ENCODE assay signal across 1 cellular context in genomic region chr16:12613992-12614661, GRCh38.
TF ChIP-seq lines count a peak whose summit lies in the region.

No MANE protein-coding gene starts in this region.

TF ChIP-seq in HCT116, 20 proteins besides CTCF, POLR2A, EP300 and RAD21 (continued from another document):
- TF ChIP-seq SIN3A (IDR thresholded peaks at IDR 0.05; ENCODE audit: low read depth) (no peak), ZBTB33 (IDR thresholded peaks at IDR 0.05; ENCODE audit: extremely low read depth, insufficient replicate concordance, low read length) (no peak), POLR2AphosphoS5 (IDR thresholded peaks at IDR 0.05; ENCODE audit: low read depth, low read length) (no peak), ATF3 (IDR thresholded peaks at IDR 0.05) (no peak), SRF (IDR thresholded peaks at IDR 0.05; ENCODE audit: low read depth) (no peak), MAX (IDR thresholded peaks at IDR 0.05) (no peak), EGR1 (IDR thresholded peaks at IDR 0.05; ENCODE audit: low read depth) (no peak), ZFX (IDR thresholded peaks at IDR 0.05) (no peak)
